ENCODE assay signal across 25 cellular contexts in genomic region chr10:54094321-54094720, GRCh38.
DNase-seq lines count a peak whose midpoint lies in the region; FAIRE-seq and TF ChIP-seq lines count a peak whose summit lies in the region.
"Had no signal": no experiment of that assay in that cellular context is flagged by ENCODE, and none has a peak within 500 bp of the region (broad histone marks: within the 10 kb centered on the region; RNA-seq: fewer than 3 reads in every experiment).

No MANE protein-coding gene starts in this region.

- H2BK15ac ChIP-seq in H1 (ENCODE audit: low read length): no peak overlapping the region

- H4K20me1 ChIP-seq in H1 (replicated peaks in 1 of 2; ENCODE audit: control insufficient read depth in 1 of 2, insufficient read depth in 2 of 2, low read length in 2 of 2): no peaks in the 10 kb centered on the region
- H4K20me1 ChIP-seq in MM.1S (ENCODE audit: insufficient read depth, low read length): no peaks in the 10 kb centered on the region
- no peaks in the 10 kb centered on the region for H4K20me1 ChIP-seq in mammary epithelial cell (ENCODE audit: insufficient read depth, low read length)

- H3K4ac ChIP-seq in H1 (replicated peaks; ENCODE audit: insufficient read length, low read depth, low read length): no peak overlapping the region
- no peak overlapping the region for H3K4ac ChIP-seq in trophoblast cell (ENCODE audit: low read depth, low read length)

- H3K9me3 ChIP-seq in H1 (ENCODE audit: insufficient read depth in 2 of 2, low read depth in 1 of 2, low read length in 1 of 2) (no peaks in the 10 kb centered on the region; a peak in 1 of 4 replicates), trophoblast cell (ENCODE audit: insufficient read depth, low read depth, low read length) (no peaks in the 10 kb centered on the region), MM.1S (replicated peaks; ENCODE audit: insufficient read depth, low read length) (no peaks in the 10 kb centered on the region), mammary epithelial cell (replicated peaks; ENCODE audit: insufficient read depth, low read length) (no peaks in the 10 kb centered on the region)

- H3K23me2 ChIP-seq in H1 (ENCODE audit: low read depth, low read length): no peaks in the 10 kb centered on the region; the same call in 1 of the 2 replicates

- no peak overlapping the region for H2BK20ac ChIP-seq in H1 (ENCODE audit: low read length)

- dilution Hi-C loops in mammary epithelial cell (cut with HindIII; ENCODE audit: low sequenced_read_pairs): no loop called here

- TF ChIP-seq EP300 in H1 (IDR thresholded peaks at IDR 0.05; ENCODE audit: borderline replicate concordance in 1 of 2, low read depth in 2 of 2, low read length in 2 of 2): no peak

- no peak for TF ChIP-seq RAD21 in H1 (IDR thresholded peaks at IDR 0.05 in 1 of 2, conservative IDR thresholded peaks at IDR 0.05 in 1 of 2; ENCODE audit: low read depth in 2 of 2, low read length in 2 of 2)

- no TSS peak for BruUV-seq in mammary epithelial cell (replicated peaks; lab: Mats Ljungman, UMichigan)

- H3F3A ChIP-seq in MM.1S (ENCODE audit: insufficient read depth, low read length): no peaks in the 10 kb centered on the region

- H2AFZ ChIP-seq in H1 (ENCODE audit: low read length): peak overlapping the region; percentile 94
- no peak overlapping the region for H2AFZ ChIP-seq in trophoblast cell (ENCODE audit: insufficient read depth, low read length, poor library complexity)
- H2AFZ ChIP-seq in MM.1S (ENCODE audit: low read length): no peak overlapping the region
- H2AFZ ChIP-seq in mammary epithelial cell (ENCODE audit: low read depth, low read length): no peak overlapping the region

- H3K4me2 ChIP-seq in H1 (ENCODE audit: insufficient read depth in 1 of 2, low read depth in 2 of 2, low read length in 2 of 2): no peak overlapping the region
- no peak overlapping the region for H3K4me2 ChIP-seq in trophoblast cell (ENCODE audit: low read length)
- H3K4me2 ChIP-seq in MM.1S (ENCODE audit: low read depth, low read length): no peak overlapping the region
- H3K4me2 ChIP-seq in mammary epithelial cell (ENCODE audit: insufficient read depth, low read depth, low read length): no peak overlapping the region

- intact Hi-C loops in mammary epithelial cell (cut with micrococcal nuclease): no loop called here

- H3K14ac ChIP-seq in H1 (ENCODE audit: insufficient read length): no peak overlapping the region
- no peak overlapping the region for H3K14ac ChIP-seq in trophoblast cell (ENCODE audit: low read length)

- no peak overlapping the region for H4K91ac ChIP-seq in H1 (replicated peaks; ENCODE audit: insufficient read length, low read length)
- no peak overlapping the region for H4K91ac ChIP-seq in trophoblast cell (ENCODE audit: low read depth, low read length)

- WGBS in H1 (ENCODE audit: extremely low coverage in 1 of 2, insufficient coverage in 1 of 2, insufficient read length in 1 of 2, insufficient replicate concordance in 2 of 2, low coverage in 1 of 2, low lambda C conversion rate in 2 of 2, missing lambda C conversion rate in 1 of 2), 2 experiments: 77% methylated on average over 5 of the region's 5 CpGs; no CpG with 5 or more reads in 1 of the 2 experiments
- WGBS in trophoblast cell (ENCODE audit: extremely low coverage, insufficient coverage, insufficient read length): no CpG with 5 or more reads among the region's 5 CpGs
- WGBS in mammary epithelial cell (ENCODE audit: low coverage, missing lambda C conversion rate): 66% methylated on average over 5 of the region's 5 CpGs

- H3K18ac ChIP-seq in H1 (ENCODE audit: extremely low read depth, low read length) (no peak overlapping the region), trophoblast cell (ENCODE audit: low read length) (no peak overlapping the region)

- H3K23ac ChIP-seq in H1 (ENCODE audit: insufficient read length): no peak overlapping the region
- H3K23ac ChIP-seq in trophoblast cell (ENCODE audit: low read length): no peak overlapping the region

- H3K56ac ChIP-seq in H1 (replicated peaks; ENCODE audit: insufficient read length, low read depth, low read length): no peak overlapping the region

- peak; percentile 24 for FAIRE-seq in H1 (lab: Jason Lieb, UNC)
- FAIRE-seq: GM12878, HepG2 had no signal

- H3K36me3 ChIP-seq in H1 (ENCODE audit: control insufficient read depth in 2 of 4, insufficient read depth in 4 of 4, low read length in 3 of 4) (no peaks in the 10 kb centered on the region), trophoblast cell (ENCODE audit: control insufficient read depth in 1 of 2, insufficient read depth in 2 of 2, low read length in 2 of 2) (no peaks in the 10 kb centered on the region), MM.1S (replicated peaks; ENCODE audit: insufficient read depth, low read length) (no peaks in the 10 kb centered on the region), mammary epithelial cell (ENCODE audit: insufficient read depth, low read length) (no peaks in the 10 kb centered on the region)

- no peak overlapping the region for H3K27ac ChIP-seq in H1 (ENCODE audit: low read depth, low read length)
- peak overlapping the region; percentile 34 for H3K27ac ChIP-seq in trophoblast cell (ENCODE audit: low read depth, low read length)
- H3K27ac ChIP-seq in MM.1S (ENCODE audit: low read length): no peak overlapping the region
- H3K27ac ChIP-seq in mammary epithelial cell (ENCODE audit: insufficient read depth, low read depth, low read length): no peak overlapping the region
- H3K27ac ChIP-seq: 22Rv1, C4-2B had no signal

- no peak overlapping the region for H4K12ac ChIP-seq in trophoblast cell (ENCODE audit: low read depth, low read length)

- H3K4me3 ChIP-seq in H1 (ENCODE audit: extremely low read depth in 1 of 4, insufficient read depth in 2 of 4, low read depth in 3 of 4, low read length in 4 of 4) (no peak overlapping the region), trophoblast cell (ENCODE audit: low read depth, low read length) (no peak overlapping the region), foreskin fibroblast (ENCODE audit: low read depth in 1 of 2, low read length in 2 of 2) (no peak overlapping the region), MM.1S (ENCODE audit: low read length) (no peak overlapping the region), mammary epithelial cell (replicated peaks in 1 of 3; ENCODE audit: insufficient read depth in 1 of 3, low read depth in 2 of 3, low read length in 3 of 3) (no peak overlapping the region)
- H3K4me3 ChIP-seq: GM12878 had no signal

- DNase-seq in DMS53 (lab: John Stamatoyannopoulos, UW) (peak; percentile 11), DMS53 treated with DMSO at 0.1 percent for 48 hours (lab: John Stamatoyannopoulos, UW; ENCODE audit: unreplicated experiment) (no peak), H1 (ENCODE audit: low read depth in 1 of 2, low spot score in 2 of 2) (no peak), islet precursor cell (peak; percentile 80), trophoblast cell (no peak), foreskin fibroblast (no peak), MM.1S (no peak), mammary epithelial cell (no peak)
- DNase-seq: CD8-positive, alpha-beta T cell; DMS153; GDM1; Karpas-422; NCI-H1092 treated with DMSO at 0.1 percent for 48 hours; NCI-H1436; NCI-H187; NCI-H2081 treated with DMSO at 0.1 percent for 48 hours; NCI-H2171 treated with DMSO at 0.1 percent for 48 hours; NCI-H524 treated with DMSO at 0.1 percent for 48 hours; NCI-H82; NK-92 treated with Interleukin-12 subunit alpha and Interleukin-12 subunit beta, amount 100 ng/mL, for 24 hours; PC-3 had no signal

- H3K27me3 ChIP-seq in H1 (replicated peaks in 1 of 4; ENCODE audit: control insufficient read depth in 3 of 4, extremely low read depth in 1 of 4, insufficient read depth in 3 of 4, low read length in 3 of 4): no peaks in the 10 kb centered on the region
- H3K27me3 ChIP-seq in trophoblast cell (ENCODE audit: insufficient read depth, low read length): no peaks in the 10 kb centered on the region
- H3K27me3 ChIP-seq in MM.1S (replicated peaks; ENCODE audit: insufficient read depth, low read length): no peaks in the 10 kb centered on the region
- H3K27me3 ChIP-seq in mammary epithelial cell (ENCODE audit: insufficient read depth, low read length): no peaks in the 10 kb centered on the region

- H3K79me2 ChIP-seq in H1 (ENCODE audit: control insufficient read depth in 1 of 2, insufficient read depth in 2 of 2, low read length in 2 of 2) (no peaks in the 10 kb centered on the region), trophoblast cell (ENCODE audit: control insufficient read depth, insufficient read depth, low read length, poor library complexity) (no peaks in the 10 kb centered on the region), MM.1S (ENCODE audit: low read length) (no peaks in the 10 kb centered on the region), mammary epithelial cell (ENCODE audit: insufficient read depth, low read length) (no peaks in the 10 kb centered on the region)

- H4K5ac ChIP-seq in H1 (ENCODE audit: insufficient read length, low read depth, low read length): no peak overlapping the region

- no peak overlapping the region for H3K9ac ChIP-seq in H1 (replicated peaks in 1 of 4; ENCODE audit: extremely low read depth in 1 of 4, low read depth in 3 of 4, low read length in 3 of 4)
- H3K9ac ChIP-seq in trophoblast cell (ENCODE audit: low read length): no peak overlapping the region
- no peak overlapping the region for H3K9ac ChIP-seq in MM.1S (ENCODE audit: low read length)
- no peak overlapping the region for H3K9ac ChIP-seq in mammary epithelial cell (ENCODE audit: insufficient read depth, low read length)

- H3K79me1 ChIP-seq in H1 (ENCODE audit: low read depth, low read length): no peaks in the 10 kb centered on the region
- H3K79me1 ChIP-seq in trophoblast cell (ENCODE audit: low read length): peaks cover 5% of the 10 kb centered on the region

- POLR2A ChIA-PET in H1 (lab: Charles Lee; ENCODE audit: partially characterized antibody): no interaction called here

- TF ChIP-seq POLR2A in H1 (IDR thresholded peaks at IDR 0.05; ENCODE audit: control extremely low read depth in 1 of 2, low read depth in 2 of 2, low read length in 2 of 2): no peak

- H3K4me1 ChIP-seq in H1 (replicated peaks in 1 of 4; ENCODE audit: control insufficient read depth in 3 of 4, insufficient read depth in 4 of 4, low read length in 3 of 4): no peaks in the 10 kb centered on the region
- H3K4me1 ChIP-seq in trophoblast cell (ENCODE audit: control insufficient read depth in 1 of 2, insufficient read depth in 2 of 2, low read length in 2 of 2): peaks cover 0 to 3% of the 10 kb centered on the region in 2 experiments
- 0 out of 2 replicates have a peak, but pooled peaks cover 2% of the 10 kb centered on the region for H3K4me1 ChIP-seq in MM.1S (ENCODE audit: low read length)
- H3K4me1 ChIP-seq in mammary epithelial cell (ENCODE audit: insufficient read depth, low read length): no peaks in the 10 kb centered on the region

- no peaks in the 10 kb centered on the region for H3K9me2 ChIP-seq in MM.1S (replicated peaks; ENCODE audit: insufficient read depth, low read length)

- H2AK5ac ChIP-seq in H1 (ENCODE audit: low read depth, low read length) (no peak overlapping the region), trophoblast cell (ENCODE audit: low read length) (no peak overlapping the region)

- H2BK120ac ChIP-seq in H1 (replicated peaks; ENCODE audit: low read depth, low read length): no peak overlapping the region
- no peak overlapping the region for H2BK120ac ChIP-seq in trophoblast cell (ENCODE audit: insufficient read depth, low read length, poor library complexity)

- no peak overlapping the region for H2BK5ac ChIP-seq in H1 (ENCODE audit: low read depth, low read length)
- H2BK5ac ChIP-seq in trophoblast cell (ENCODE audit: low read depth, low read length, poor library complexity): no peak overlapping the region

- CTCF ChIA-PET in H1 (lab: Charles Lee; ENCODE audit: partially characterized antibody): interaction anchor here (1.2 kb wide), 1 partner anchor 33 kb away, joined by 3 read pairs; no protein-coding TSS in a partner anchor
- CTCF ChIA-PET in mammary epithelial cell (lab: Charles Lee; ENCODE audit: low non-redundant PET): no interaction called here

- H4K8ac ChIP-seq in H1 (ENCODE audit: extremely low read depth, insufficient read depth, low read length): no peak overlapping the region
- no peak overlapping the region for H4K8ac ChIP-seq in trophoblast cell (ENCODE audit: low read depth, low read length)

- H2BK12ac ChIP-seq in H1 (ENCODE audit: low read depth, low read length): no peak overlapping the region
- H2BK12ac ChIP-seq in trophoblast cell (ENCODE audit: low read length): no peak overlapping the region

- in situ Hi-C loops in mammary epithelial cell (cut with MboI; ENCODE audit: low sequenced_read_pairs in 2 of 2): no loop called here

- TF ChIP-seq CTCF in H1 (IDR thresholded peaks at IDR 0.05; ENCODE audit: control extremely low read depth in 1 of 3, insufficient read depth in 1 of 3, low read depth in 1 of 3, low read length in 3 of 3): no peak
- TF ChIP-seq CTCF in foreskin fibroblast (IDR thresholded peaks at IDR 0.05; ENCODE audit: low read depth, low read length): no peak
- no peak for TF ChIP-seq CTCF in MM.1S (IDR thresholded peaks at IDR 0.05; ENCODE audit: low read length)
- TF ChIP-seq CTCF in mammary epithelial cell (conservative IDR thresholded peaks at IDR 0.05 in 1 of 2, IDR thresholded peaks at IDR 0.05 in 1 of 2; ENCODE audit: extremely low read depth in 1 of 2, insufficient read depth in 1 of 2, low read depth in 1 of 2, low read length in 2 of 2): no peak

Comparison
In these comparisons a context has a peak if more than half of its experiments do, and no peak if none do; other contexts are left out.
1. DNase-seq: peak in DMS53 (single experiment) and islet precursor cell (single experiment); none in DMS53 treated with DMSO at 0.1 percent for 48 hours (single experiment), H1 (0 of 2), trophoblast cell (0 of 2), foreskin fibroblast (0 of 2), MM.1S (single experiment) and mammary epithelial cell (single experiment).